Comparison of ENCODE assay signal across 11 cellular contexts in the genomic region with DNA sequence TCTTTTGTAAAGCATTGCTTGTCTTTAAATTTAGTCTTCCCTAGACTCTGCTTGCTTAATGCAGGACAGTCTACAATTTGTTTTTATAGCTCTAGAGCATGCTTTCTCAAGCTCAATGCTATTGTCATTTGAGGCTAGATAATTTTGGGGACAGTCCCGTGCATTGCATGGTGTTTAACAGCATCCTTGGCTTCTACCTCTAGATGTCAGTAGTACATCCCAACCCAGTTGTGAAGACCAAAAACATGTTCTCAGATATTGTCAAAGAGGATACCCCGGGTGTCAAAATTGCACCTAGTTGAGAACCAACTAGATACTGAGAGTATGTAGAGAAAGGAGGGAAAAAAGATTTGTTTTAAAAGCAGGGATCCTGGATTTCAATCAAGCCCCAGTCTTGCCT.
DNase-seq lines count a peak whose midpoint lies in the region; ATAC-seq and TF ChIP-seq lines count a peak whose summit lies in the region.
"Had no signal": no experiment of that assay in that cellular context is flagged by ENCODE, and none has a peak within 500 bp of the region (broad histone marks: within the 10 kb centered on the region; RNA-seq: fewer than 3 reads in every experiment).

No MANE protein-coding gene starts in this region.

- no peak for TF ChIP-seq POLR2A in HCT116 (IDR thresholded peaks at IDR 0.05; ENCODE audit: borderline replicate concordance, extremely low read depth, insufficient read depth, insufficient read length)

- peak; percentile 19 to 48 (median 39); a peak in 3 of 6 replicates for TF ChIP-seq CTCF in HCT116 (IDR thresholded peaks at IDR 0.05 in 2 of 3, conservative IDR thresholded peaks at IDR 0.05 in 1 of 3; ENCODE audit: borderline replicate concordance in 1 of 3, insufficient read depth in 1 of 3, low read depth in 2 of 3, low read length in 2 of 3)
- peak; percentile 60 for TF ChIP-seq CTCF in RWPE2 (IDR thresholded peaks at IDR 0.05; ENCODE audit: poor library complexity, severe bottlenecking)
- TF ChIP-seq CTCF in CD14-positive monocyte (IDR thresholded peaks at IDR 0.05), result no peak

- no peaks in the 10 kb centered on the region for H3K9me2 ChIP-seq in HCT116 (ENCODE audit: insufficient read depth)

- in situ Hi-C loops in G401 (cut with HindIII; ENCODE audit: low sequenced_read_pairs), result no loop called here

- no peaks in the 10 kb centered on the region for H3K36me3 Mint-ChIP-seq in CD14-positive monocyte

- ATAC-seq in HCT116 (peak; percentile 74), RWPE2 (ENCODE audit: low read depth) (no peak; the same call in 2 of the 3 replicates)

- H3K4me3 ChIP-seq in HCT116 (replicated peaks in 1 of 2; ENCODE audit: low read depth in 1 of 2, low read length in 2 of 2), result no peak overlapping the region
- no peak overlapping the region for H3K4me3 ChIP-seq in RWPE2 (ENCODE audit: severe bottlenecking)

- RAD21 ChIA-PET in HCT116 (lab: Charles Lee; ENCODE audit: low non-redundant PET in 1 of 2, low total read pairs in 2 of 2, uncharacterized antibody in 2 of 2, unreplicated experiment in 2 of 2), result no interaction called here

- TF ChIP-seq RAD21 in HCT116 (IDR thresholded peaks at IDR 0.05; ENCODE audit: low read depth), result peak; percentile 43

- no peak overlapping the region for H3K27ac ChIP-seq in HCT116 (ENCODE audit: low read depth, low read length)
- H3K27ac ChIP-seq in RWPE2 (ENCODE audit: poor library complexity, severe bottlenecking), result no peak overlapping the region

- H3K4me1 ChIP-seq in HCT116 (ENCODE audit: control insufficient read depth in 1 of 2, insufficient read depth in 2 of 2, low read length in 2 of 2) (no peaks in the 10 kb centered on the region), RWPE2 (ENCODE audit: insufficient read depth, poor library complexity, severe bottlenecking) (no peaks in the 10 kb centered on the region)

- peaks cover 2 to 9% (median 6%) of the 10 kb centered on the region in 3 donors for H3K27me3 Mint-ChIP-seq in CD14-positive monocyte (ENCODE audit: low read depth in 3 of 3)

- CTCF ChIA-PET in HCT116 (lab: Charles Lee), result interaction anchor here (0.6 to 1.0 kb wide), 2 partner anchors 11 to 225 kb away, joined by 3 read pairs; no protein-coding TSS in a partner anchor

- BruUV-seq in HCT116 (replicated peaks; lab: Mats Ljungman, UMichigan), result no TSS peak

- H3K4me1 Mint-ChIP-seq in CD14-positive monocyte, result peaks cover 6% of the 10 kb centered on the region

- H3K36me3 ChIP-seq in HCT116 (ENCODE audit: control insufficient read depth in 1 of 2, insufficient read depth in 2 of 2, low read length in 2 of 2) (no peaks in the 10 kb centered on the region), RWPE2 (ENCODE audit: low read depth) (no peaks in the 10 kb centered on the region)

- H3K27me3 ChIP-seq in HCT116 (ENCODE audit: insufficient read depth, low read length) (peaks cover 65% of the 10 kb centered on the region), RWPE2 (ENCODE audit: insufficient read depth, poor library complexity, severe bottlenecking) (peaks cover 3% of the 10 kb centered on the region)

- POLR2A ChIA-PET in HCT116 (lab: Charles Lee), result no interaction called here

- H3K27ac Mint-ChIP-seq in CD14-positive monocyte, result no peak overlapping the region

- intact Hi-C loops in HCT116 (cut with micrococcal nuclease) (no loop called here), CD14-positive monocyte (cut with micrococcal nuclease) (no loop called here)

- H3K9me3 ChIP-seq in HCT116 (ENCODE audit: control insufficient read depth in 1 of 2, insufficient read depth in 1 of 2, low read depth in 1 of 2, low read length in 2 of 2) (no peaks in the 10 kb centered on the region), RWPE2 (ENCODE audit: severe bottlenecking) (no peaks in the 10 kb centered on the region)

- H3K9ac ChIP-seq in HCT116 (ENCODE audit: low read length), result no peak overlapping the region

- peaks cover 0 to 3% (median 0%) of the 10 kb centered on the region in 7 donors for H3K9me3 Mint-ChIP-seq in CD14-positive monocyte

- no peak overlapping the region for H3K4me3 Mint-ChIP-seq in CD14-positive monocyte

- H3K79me2 ChIP-seq in HCT116 (ENCODE audit: insufficient read depth, low read length), result no peaks in the 10 kb centered on the region

- no peaks in the 10 kb centered on the region for H4K20me1 ChIP-seq in HCT116 (ENCODE audit: insufficient read depth)

- H2AFZ ChIP-seq in HCT116 (ENCODE audit: low read depth, low read length, poor library complexity, severe bottlenecking), result no peak overlapping the region

- no peak overlapping the region for H3K4me2 ChIP-seq in HCT116 (ENCODE audit: low read length)

- DNase-seq in G401 (ENCODE audit: low spot score), result peak; percentile 10
- no peak for DNase-seq in HCT116 (ENCODE audit: low read depth, low spot score)
- DNase-seq in RWPE2 (ENCODE audit: low spot score), result no peak
- DNase-seq in kidney tubule cell (ENCODE audit: low spot score), result peak; percentile 26
- DNase-seq in CD14-positive monocyte (ENCODE audit: low spot score), result no peak
- DNase-seq in hepatic stellate cell (ENCODE audit: low spot score), result no peak
- DNase-seq in NCI-H1048 (lab: John Stamatoyannopoulos, UW), result no peak
- no peak for DNase-seq in ureter (ENCODE audit: low spot score)
- DNase-seq: effector CD8-positive, alpha-beta T cell; GF-D8; substantia nigra had no signal

TF ChIP-seq in HCT116, 20 proteins besides CTCF, POLR2A, EP300 and RAD21:
- TF ChIP-seq CEBPB (IDR thresholded peaks at IDR 0.05; ENCODE audit: low read depth) (no peak), EZH2 (IDR thresholded peaks at IDR 0.05) (no peak), YY1 (IDR thresholded peaks at IDR 0.05; ENCODE audit: extremely low read depth, insufficient replicate concordance, low read depth, low read length) (no peak), FOSL1 (IDR thresholded peaks at IDR 0.05; ENCODE audit: low read depth) (no peak)

Comparison
In these comparisons a context has a peak if more than half of its experiments do, and no peak if none do; other contexts are left out.
1. DNase-seq: peak in G401 (single experiment) and kidney tubule cell (single experiment); none in HCT116 (single experiment), RWPE2 (single experiment), CD14-positive monocyte (single experiment), hepatic stellate cell (single experiment), NCI-H1048 (single experiment) and ureter (single experiment).